In the genomic region with DNA sequence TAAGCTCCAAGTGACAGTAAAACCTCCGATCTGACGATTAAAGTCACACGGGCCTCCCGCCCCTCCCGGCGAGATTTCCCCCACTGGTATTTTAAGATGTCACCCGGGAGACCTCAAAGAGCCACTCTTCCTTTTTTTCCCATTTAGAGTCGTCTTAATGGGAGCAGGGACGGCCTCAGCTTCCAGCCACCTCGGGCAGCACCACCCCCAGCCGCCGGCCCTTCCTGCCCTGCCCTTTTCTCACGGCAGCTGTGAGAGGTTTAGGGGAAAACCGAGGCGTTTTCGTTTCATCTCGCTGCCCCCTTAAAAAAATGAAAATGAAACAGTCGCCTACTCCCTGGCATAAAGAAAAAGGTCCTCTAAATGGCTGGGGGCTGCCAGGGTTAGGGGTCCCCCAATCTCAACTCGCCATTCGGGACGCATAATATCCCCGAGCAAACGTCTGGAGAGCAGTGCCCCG, we compare ENCODE assay signal across 8 cellular contexts. TPM values are rescaled to one million over a fixed set of nuclear protein-coding genes. Genes with fewer than 3 reads are reported as not detected.
DNase-seq lines count a peak whose midpoint lies in the region; ATAC-seq, FAIRE-seq and TF ChIP-seq lines count a peak whose summit lies in the region.

No MANE protein-coding gene starts in this region.

- peaks cover 59% of the 10 kb centered on the region for H3K79me2 ChIP-seq in MM.1S (ENCODE audit: low read length)

- H3K27ac ChIP-seq in MM.1S (ENCODE audit: low read length) = peak overlapping the region; percentile 84

- peaks cover 54% of the 10 kb centered on the region for H3K4me1 Mint-ChIP-seq in activated naive CD4-positive, alpha-beta T cell treated with anti-CD3 and anti-CD28 coated beads, Interleukin-2, amount 50 U/mL, for 24 hours

- intact Hi-C loops in mucosa of descending colon (cut with DNase I, micrococcal nuclease) = no loop called here

- FAIRE-seq in urothelium cell line (lab: Jason Lieb, UNC) = no peak

- no peaks in the 10 kb centered on the region for H3K27me3 ChIP-seq in MM.1S (replicated peaks; ENCODE audit: insufficient read depth, low read length)

- peaks cover 26% of the 10 kb centered on the region for H3K4me1 ChIP-seq in MM.1S (ENCODE audit: low read length)
- H3K4me1 ChIP-seq in mucosa of descending colon (ENCODE audit: low read depth) = peaks cover 19% of the 10 kb centered on the region

- H4K20me1 ChIP-seq in MM.1S (ENCODE audit: insufficient read depth, low read length) = no peaks in the 10 kb centered on the region; the same call in 1 of the 2 replicates

- peak overlapping the region; percentile 90 for H3K4me3 Mint-ChIP-seq in activated naive CD4-positive, alpha-beta T cell treated with anti-CD3 and anti-CD28 coated beads, Interleukin-2, amount 50 U/mL, for 24 hours

- no peaks in the 10 kb centered on the region for H3K9me3 ChIP-seq in MM.1S (replicated peaks; ENCODE audit: insufficient read depth, low read length)
- no peaks in the 10 kb centered on the region for H3K9me3 ChIP-seq in mucosa of descending colon

- no peaks in the 10 kb centered on the region for H3K9me3 Mint-ChIP-seq in activated naive CD4-positive, alpha-beta T cell treated with anti-CD3 and anti-CD28 coated beads, Interleukin-2, amount 50 U/mL, for 24 hours

- H3K27me3 Mint-ChIP-seq in activated naive CD4-positive, alpha-beta T cell treated with anti-CD3 and anti-CD28 coated beads, Interleukin-2, amount 50 U/mL, for 24 hours = no peaks in the 10 kb centered on the region

- peak overlapping the region; percentile 83 for H3K4me2 ChIP-seq in MM.1S (ENCODE audit: low read depth, low read length)

- ATAC-seq in mucosa of descending colon (no peak), HG02763 (IDR thresholded peaks at IDR 0.05; ENCODE audit: unreplicated experiment) (no peak), HG02884 (IDR thresholded peaks at IDR 0.05; ENCODE audit: unreplicated experiment) (no peak)

- peak; percentile 9 for DNase-seq in DMS79 (lab: John Stamatoyannopoulos, UW)
- DNase-seq in MM.1S = peak; percentile 68
- DNase-seq in mucosa of descending colon = peak in 2 of 3 donors; percentile 32 to 61
- no peak for DNase-seq in urothelium cell line (ENCODE audit: low spot score)
- DNase-seq in NCI-H2196 treated with DMSO at 0.1 percent for 48 hours (lab: John Stamatoyannopoulos, UW; ENCODE audit: unreplicated experiment) = no peak

- peak overlapping the region; percentile 81 for H3K9ac ChIP-seq in MM.1S (ENCODE audit: low read length)

- peak overlapping the region; percentile 90 for H3K27ac Mint-ChIP-seq in activated naive CD4-positive, alpha-beta T cell treated with anti-CD3 and anti-CD28 coated beads, Interleukin-2, amount 50 U/mL, for 24 hours

- TF ChIP-seq CTCF in MM.1S (IDR thresholded peaks at IDR 0.05; ENCODE audit: low read length) (no peak), mucosa of descending colon (IDR thresholded peaks at IDR 0.05) (no peak)

- peak overlapping the region; percentile 80 for H2AFZ ChIP-seq in MM.1S (ENCODE audit: low read length)

- H3F3A ChIP-seq in MM.1S (ENCODE audit: insufficient read depth, low read length) = peaks cover 19% of the 10 kb centered on the region

- H3K4me3 ChIP-seq in MM.1S (ENCODE audit: low read length) (peak overlapping the region; percentile 95), mucosa of descending colon (no peak overlapping the region)

- no peaks in the 10 kb centered on the region for H3K9me2 ChIP-seq in MM.1S (replicated peaks; ENCODE audit: insufficient read depth, low read length)

- H3K36me3 ChIP-seq in MM.1S (replicated peaks; ENCODE audit: insufficient read depth, low read length) = 0 out of 2 replicates have a peak, but pooled peaks cover 5% of the 10 kb centered on the region
- no peaks in the 10 kb centered on the region for H3K36me3 ChIP-seq in mucosa of descending colon (ENCODE audit: low read depth)

- H3K36me3 Mint-ChIP-seq in activated naive CD4-positive, alpha-beta T cell treated with anti-CD3 and anti-CD28 coated beads, Interleukin-2, amount 50 U/mL, for 24 hours = peaks cover 16% of the 10 kb centered on the region

RNA-seq across cellular contexts. Expression of a gene that starts 1.4 kb away (rescaled TPM):
- total RNA-seq in mucosa of descending colon = 1 to 10 TPM; 3.2 to 6.1 (median 5.0) TPM

Comparison
In these comparisons a context has a peak if more than half of its experiments do, and no peak if none do; other contexts are left out.
1. DNase-seq: peak in DMS79 (single experiment), MM.1S (single experiment) and mucosa of descending colon (2 of 3); none in urothelium cell line (single experiment) and NCI-H2196 treated with DMSO at 0.1 percent for 48 hours (single experiment).